12 cellular contexts compared by ENCODE assay signal in genomic region chr13:23753523-23753922, GRCh38.
A peak's percentile ranks its signal among the peaks of the same experiment; 100 is the strongest.
DNase-seq lines count a peak whose midpoint lies in the region; ATAC-seq, FAIRE-seq and TF ChIP-seq lines count a peak whose summit lies in the region.
"Had no signal": no experiment of that assay in that cellular context is flagged by ENCODE, and none has a peak within 500 bp of the region (broad histone marks: within the 10 kb centered on the region; RNA-seq: fewer than 3 reads in every experiment).

No MANE protein-coding gene starts in this region.

- H3K4me3 ChIP-seq in fibroblast of mammary gland (ENCODE audit: control insufficient read depth, low read depth, low read length) (no peak overlapping the region), prostate gland (no peak overlapping the region)
- H3K4me3 ChIP-seq: HAP-1, heart right ventricle, SK-N-MC had no signal

- intact Hi-C loops in prostate gland (cut with DNase I): no loop called here

- peak overlapping the region in 1 of 2 donors; percentile 77 for H3K27ac ChIP-seq in prostate gland
- H3K27ac ChIP-seq: SK-N-MC had no signal

- no peak overlapping the region for H3K27ac Mint-ChIP-seq in stimulated activated effector memory CD8-positive, alpha-beta T cell treated with anti-CD3 and anti-CD28 coated beads, Interleukin-12 subunit alpha, Interleukin-12 subunit beta, amount 100 ng/mL, for 72 hours
- H3K27ac Mint-ChIP-seq: natural killer cell treated with Interleukin-12 subunit alpha and Interleukin-12 subunit beta and Interleukin-15 and Interleukin-18, amount 100 ng/mL, for 72 hours had no signal

- peak; percentile 28 for FAIRE-seq in GM19239 (lab: Jason Lieb, UNC)

- no peaks in the 10 kb centered on the region for H3K9me3 Mint-ChIP-seq in stimulated activated effector memory CD8-positive, alpha-beta T cell treated with anti-CD3 and anti-CD28 coated beads, Interleukin-12 subunit alpha, Interleukin-12 subunit beta, amount 100 ng/mL, for 72 hours
- H3K9me3 Mint-ChIP-seq: natural killer cell treated with Interleukin-12 subunit alpha and Interleukin-12 subunit beta and Interleukin-15 and Interleukin-18, amount 100 ng/mL, for 72 hours had no signal

- peaks cover 18% of the 10 kb centered on the region for H3K4me1 ChIP-seq in prostate gland (replicated peaks)

- DNase-seq in GM19239 (ENCODE audit: insufficient read length, low spot score): no peak
- peak; percentile 45 for DNase-seq in fibroblast of mammary gland (ENCODE audit: low read depth)
- DNase-seq in prostate gland (ENCODE audit: low spot score): peak; percentile 47
- DNase-seq in NCI-H2029 treated with DMSO at 0.1 percent for 48 hours (lab: John Stamatoyannopoulos, UW): no peak
- DNase-seq in T1000 (lab: John Stamatoyannopoulos, UW): no peak
- DNase-seq in stimulated activated effector memory CD8-positive, alpha-beta T cell treated with anti-CD3 and anti-CD28 coated beads, Interleukin-12 subunit alpha, Interleukin-12 subunit beta, amount 100 ng/mL, for 72 hours (ENCODE audit: low spot score in 2 of 2): no peak
- DNase-seq: heart right ventricle had no signal

- H3K36me3 Mint-ChIP-seq in stimulated activated effector memory CD8-positive, alpha-beta T cell treated with anti-CD3 and anti-CD28 coated beads, Interleukin-12 subunit alpha, Interleukin-12 subunit beta, amount 100 ng/mL, for 72 hours: peaks cover 10% of the 10 kb centered on the region
- H3K36me3 Mint-ChIP-seq: natural killer cell treated with Interleukin-12 subunit alpha and Interleukin-12 subunit beta and Interleukin-15 and Interleukin-18, amount 100 ng/mL, for 72 hours had no signal

- no peaks in the 10 kb centered on the region for H3K27me3 ChIP-seq in prostate gland (replicated peaks; ENCODE audit: insufficient read depth)
- H3K27me3 ChIP-seq: heart right ventricle had no signal

- no peak overlapping the region for H3K4me3 Mint-ChIP-seq in stimulated activated effector memory CD8-positive, alpha-beta T cell treated with anti-CD3 and anti-CD28 coated beads, Interleukin-12 subunit alpha, Interleukin-12 subunit beta, amount 100 ng/mL, for 72 hours

- no peak for TF ChIP-seq POLR2A in prostate gland (IDR thresholded peaks at IDR 0.05)

- WGBS in prostate gland: 14% methylated on average over 1 of the region's 1 CpG

- H3K9me3 ChIP-seq in prostate gland: no peaks in the 10 kb centered on the region
- H3K9me3 ChIP-seq: HAP-1, heart right ventricle had no signal

- ATAC-seq in SK-N-SH treated with all-trans-retinoic acid at 6 μM for 48 hours (peak; percentile 48; the same call in 2 of the 3 replicates), HG03139 (IDR thresholded peaks at IDR 0.05; ENCODE audit: unreplicated experiment) (no peak)
- ATAC-seq in stimulated activated effector memory CD8-positive, alpha-beta T cell treated with anti-CD3 and anti-CD28 coated beads, Interleukin-12 subunit alpha, Interleukin-12 subunit beta, amount 100 ng/mL, for 72 hours: no peak
- ATAC-seq: heart right ventricle had no signal

- no peaks in the 10 kb centered on the region for H3K36me3 ChIP-seq in prostate gland
- H3K36me3 ChIP-seq: HAP-1 had no signal

- H3K4me1 Mint-ChIP-seq in stimulated activated effector memory CD8-positive, alpha-beta T cell treated with anti-CD3 and anti-CD28 coated beads, Interleukin-12 subunit alpha, Interleukin-12 subunit beta, amount 100 ng/mL, for 72 hours: peaks cover 34% of the 10 kb centered on the region

- TF ChIP-seq CTCF in fibroblast of mammary gland (conservative IDR thresholded peaks at IDR 0.05; ENCODE audit: control insufficient read depth, insufficient read depth, low read depth, low read length): no peak
- TF ChIP-seq CTCF in prostate gland (IDR thresholded peaks at IDR 0.05): no peak

TF ChIP-seq in SK-N-SH treated with all-trans-retinoic acid at 6 μM for 48 hours, 23 proteins besides CTCF, POLR2A, EP300 and RAD21:
- TF ChIP-seq CSDC2 (CRISPR knock-in tag; IDR thresholded peaks at IDR 0.05): no peak

Comparison
In these comparisons a context has a peak if more than half of its experiments do, and no peak if none do; other contexts are left out.
1. DNase-seq: peak in fibroblast of mammary gland (single experiment) and prostate gland (single experiment); none in GM19239 (single experiment), NCI-H2029 treated with DMSO at 0.1 percent for 48 hours (single experiment), T1000 (single experiment) and stimulated activated effector memory CD8-positive, alpha-beta T cell treated with anti-CD3 and anti-CD28 coated beads, Interleukin-12 subunit alpha, Interleukin-12 subunit beta, amount 100 ng/mL, for 72 hours (0 of 2).